Comparison of ENCODE assay signal across 8 cellular contexts in the genomic region with DNA sequence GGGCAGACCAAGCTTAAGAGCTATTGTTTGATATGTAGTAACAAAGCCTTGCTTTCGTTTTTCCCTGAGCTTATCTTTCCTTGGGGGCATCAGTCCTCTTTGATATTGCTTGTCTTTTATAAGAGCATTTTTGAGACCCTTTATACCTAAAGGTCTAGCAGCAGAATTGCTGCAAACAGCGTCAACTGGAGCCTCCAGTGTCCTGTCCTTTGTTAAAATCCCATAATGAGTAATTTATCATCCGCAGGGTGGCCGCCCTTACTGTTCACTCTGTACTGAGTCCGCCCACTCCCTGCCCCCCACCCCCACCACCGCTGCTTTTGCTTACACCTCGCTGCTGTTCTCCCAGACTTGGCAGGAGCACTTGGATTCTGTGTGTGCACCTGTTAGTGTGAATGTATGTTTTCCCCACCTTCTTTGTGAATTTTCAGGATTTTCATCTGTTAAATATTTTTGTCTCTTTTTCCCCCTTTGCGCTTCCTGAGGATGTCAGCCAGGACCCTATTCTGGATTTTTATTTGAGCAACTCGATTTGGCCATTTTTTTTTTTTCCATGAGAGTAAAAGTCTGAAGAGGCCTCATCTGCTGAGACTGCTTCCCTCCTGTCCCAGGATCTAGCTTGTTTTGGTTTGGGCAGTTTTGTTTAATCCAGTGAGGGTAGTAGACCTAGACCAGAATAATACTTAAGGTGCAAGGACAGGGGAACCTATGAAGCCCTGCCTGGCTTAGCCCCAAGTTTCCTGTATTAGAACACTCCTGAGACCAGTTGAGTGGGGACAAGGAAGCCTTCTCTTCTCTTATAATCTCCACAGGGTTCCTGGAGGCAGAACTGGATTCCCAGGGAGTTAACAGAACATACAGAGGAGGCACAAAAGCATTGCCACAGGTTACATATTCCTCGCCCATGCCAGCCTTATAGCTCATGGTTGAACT. TPM values are rescaled to one million over a fixed set of nuclear protein-coding genes. Genes with fewer than 3 reads are reported as not detected.
A peak's percentile ranks its signal among the peaks of the same experiment; 100 is the strongest.
DNase-seq lines count a peak whose midpoint lies in the region; ATAC-seq and TF ChIP-seq lines count a peak whose summit lies in the region.

No MANE protein-coding gene starts in this region.

- intact Hi-C loops in lower lobe of right lung (cut with DNase I) (no loop called here), upper lobe of right lung (cut with DNase I) (no loop called here)

- H3K4me1 ChIP-seq in lower lobe of right lung (peaks cover 66% of the 10 kb centered on the region), upper lobe of right lung (peaks cover 54% of the 10 kb centered on the region)

- H3K9me3 ChIP-seq in lower lobe of right lung, result no peaks in the 10 kb centered on the region
- no peaks in the 10 kb centered on the region for H3K9me3 ChIP-seq in upper lobe of right lung

- ATAC-seq in lower lobe of right lung (no peak), upper lobe of right lung (peak; percentile 5), GM19452 (IDR thresholded peaks at IDR 0.05; ENCODE audit: unreplicated experiment) (no peak)

- H3K27me3 ChIP-seq in lower lobe of right lung (ENCODE audit: low read depth) (no peaks in the 10 kb centered on the region), upper lobe of right lung (no peaks in the 10 kb centered on the region)

- no peak for TF ChIP-seq CTCF in lower lobe of right lung (IDR thresholded peaks at IDR 0.05)
- TF ChIP-seq CTCF in upper lobe of right lung (IDR thresholded peaks at IDR 0.05), result no peak

- peak overlapping the region; percentile 91 for H3K27ac Mint-ChIP-seq in activated naive CD4-positive, alpha-beta T cell treated with anti-CD3 and anti-CD28 coated beads, Interleukin-2, amount 10 ng/mL, durations not matched to agents 7 days and 5 days
- peak overlapping the region; percentile 99 for H3K27ac Mint-ChIP-seq in activated naive CD8-positive, alpha-beta T cell

- H3K4me3 ChIP-seq in lower lobe of right lung (peak overlapping the region; percentile 21), upper lobe of right lung (peak overlapping the region; percentile 2)

- no peak for DNase-seq in activated naive CD4-positive, alpha-beta T cell treated with anti-CD3 and anti-CD28 coated beads, Interleukin-2, amount 10 ng/mL, durations not matched to agents 7 days and 5 days
- DNase-seq in activated naive CD4-positive, alpha-beta T cell treated with Interleukin-2 at 50 U/mL for 16 hours, result no peak
- no peak for DNase-seq in lower lobe of right lung
- DNase-seq in upper lobe of right lung, result no peak
- DNase-seq in iPS-NIHi7 (ENCODE audit: extremely low spot score), result no peak
- DNase-seq in SK-N-DZ (ENCODE audit: low spot score), result no peak

- peaks cover 34% of the 10 kb centered on the region for H3K36me3 Mint-ChIP-seq in activated naive CD4-positive, alpha-beta T cell treated with anti-CD3 and anti-CD28 coated beads, Interleukin-2, amount 10 ng/mL, durations not matched to agents 7 days and 5 days
- H3K36me3 Mint-ChIP-seq in activated naive CD8-positive, alpha-beta T cell, result peaks cover 5% of the 10 kb centered on the region

- H3K4me1 Mint-ChIP-seq in activated naive CD4-positive, alpha-beta T cell treated with anti-CD3 and anti-CD28 coated beads, Interleukin-2, amount 10 ng/mL, durations not matched to agents 7 days and 5 days, result peaks cover 84% of the 10 kb centered on the region
- H3K4me1 Mint-ChIP-seq in activated naive CD8-positive, alpha-beta T cell (ENCODE audit: low read depth), result peaks cover 80% of the 10 kb centered on the region

- no peaks in the 10 kb centered on the region for H3K27me3 Mint-ChIP-seq in activated naive CD4-positive, alpha-beta T cell treated with anti-CD3 and anti-CD28 coated beads, Interleukin-2, amount 10 ng/mL, durations not matched to agents 7 days and 5 days
- H3K27me3 Mint-ChIP-seq in activated naive CD8-positive, alpha-beta T cell, result no peaks in the 10 kb centered on the region

- CTCF ChIA-PET in activated naive CD4-positive, alpha-beta T cell treated with anti-CD3 and anti-CD28 coated beads, Interleukin-2, amount 10 ng/mL, durations not matched to agents 7 days and 5 days (lab: Charles Lee), result interaction anchor here (7.6 kb wide), 1 partner anchor 13 kb away, joined by 60 read pairs; no protein-coding TSS in a partner anchor

- peaks cover 19% of the 10 kb centered on the region for H3K36me3 ChIP-seq in lower lobe of right lung
- H3K36me3 ChIP-seq in upper lobe of right lung, result peaks cover 16% of the 10 kb centered on the region

- H3K9me3 Mint-ChIP-seq in activated naive CD4-positive, alpha-beta T cell treated with anti-CD3 and anti-CD28 coated beads, Interleukin-2, amount 10 ng/mL, durations not matched to agents 7 days and 5 days, result no peaks in the 10 kb centered on the region
- H3K9me3 Mint-ChIP-seq in activated naive CD8-positive, alpha-beta T cell (ENCODE audit: low read depth), result no peaks in the 10 kb centered on the region

- H3K27ac ChIP-seq in lower lobe of right lung, result peak overlapping the region; percentile 88
- H3K27ac ChIP-seq in upper lobe of right lung, result peak overlapping the region; percentile 77

- H3K4me3 Mint-ChIP-seq in activated naive CD4-positive, alpha-beta T cell treated with anti-CD3 and anti-CD28 coated beads, Interleukin-2, amount 10 ng/mL, durations not matched to agents 7 days and 5 days, result peak overlapping the region; percentile 51
- peak overlapping the region; percentile 85 for H3K4me3 Mint-ChIP-seq in activated naive CD8-positive, alpha-beta T cell

RNA-seq across cellular contexts. Expression of a gene that starts 8.1 kb away (rescaled TPM):
- total RNA-seq in lower lobe of right lung (22.9 TPM), upper lobe of right lung (36.0 TPM)
- 8.0 and 8.1 TPM in 2 replicates for polyA plus RNA-seq in SK-N-DZ (2014; cell fraction: cytosol; rRNA removed)
- 10.2 and 15.8 TPM in 2 replicates for polyA plus RNA-seq in SK-N-DZ (2014; cell fraction: nucleus; rRNA removed)

RNA-seq across cellular contexts. Expression of a gene that starts 26.6 kb away (rescaled TPM):
- total RNA-seq in lower lobe of right lung, result 10.6 TPM
- 6.4 TPM for total RNA-seq in upper lobe of right lung
- not detected in 2 replicates for polyA plus RNA-seq in SK-N-DZ (2014; cell fraction: cytosol; rRNA removed)
- polyA plus RNA-seq in SK-N-DZ (2014; cell fraction: nucleus; rRNA removed), result 2.6 and 6.2 TPM in 2 replicates

RNA-seq across cellular contexts. Expression of a gene that starts 38.8 kb away (rescaled TPM):
- total RNA-seq in lower lobe of right lung (80.3 TPM), upper lobe of right lung (88.0 TPM)
- polyA plus RNA-seq in SK-N-DZ (2014; cell fraction: cytosol; rRNA removed), result 8.1 and 16.8 TPM in 2 replicates
- 91.4 and 122 TPM in 2 replicates for polyA plus RNA-seq in SK-N-DZ (2014; cell fraction: nucleus; rRNA removed)

RNA-seq across cellular contexts. Expression of a gene that starts 39.0 kb away (rescaled TPM):
- 0.74 TPM for total RNA-seq in lower lobe of right lung
- total RNA-seq in upper lobe of right lung, result 1.4 TPM
- polyA plus RNA-seq in SK-N-DZ (2014; cell fraction: cytosol; rRNA removed), result 0.50 and 1.3 TPM in 2 replicates
- 0.87 and 0.98 TPM in 2 replicates for polyA plus RNA-seq in SK-N-DZ (2014; cell fraction: nucleus; rRNA removed)

RNA-seq across cellular contexts. Expression of a gene that starts 55.0 kb away (rescaled TPM):
- total RNA-seq in lower lobe of right lung (75.2 TPM), upper lobe of right lung (57.2 TPM)
- polyA plus RNA-seq in SK-N-DZ (2014; cell fraction: cytosol; rRNA removed), result 148 and 210 TPM in 2 replicates
- polyA plus RNA-seq in SK-N-DZ (2014; cell fraction: nucleus; rRNA removed), result 689 and 724 TPM in 2 replicates
